31 cellular contexts compared by ENCODE assay signal in the genomic region with DNA sequence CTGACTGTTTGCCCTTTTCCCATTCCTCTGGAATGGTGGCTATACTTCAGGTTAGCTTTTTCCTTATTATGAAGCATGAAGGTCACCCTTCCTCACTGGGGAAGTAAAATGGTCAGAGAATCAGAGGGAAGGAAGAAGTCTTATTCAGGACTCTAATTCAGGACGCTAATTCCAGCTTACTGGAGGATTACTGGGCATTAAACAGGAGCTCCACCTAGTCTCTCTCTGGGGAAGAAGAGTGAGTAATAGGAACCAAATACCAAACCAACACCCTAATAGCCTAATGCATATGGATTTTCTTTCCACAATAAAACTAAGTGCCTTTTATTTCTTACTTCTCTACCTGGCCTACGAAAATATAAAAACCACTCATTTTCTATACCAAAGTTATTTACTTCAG. TPM values are rescaled to one million over a fixed set of nuclear protein-coding genes. Genes with fewer than 3 reads are reported as not detected.
"Had no signal": no experiment of that assay in that cellular context is flagged by ENCODE, and none has a peak within 500 bp of the region (broad histone marks: within the 10 kb centered on the region; RNA-seq: fewer than 3 reads in every experiment).

No MANE protein-coding gene starts in this region.

- ATAC-seq: activated CD4-positive, alpha-beta T cell treated with anti-CD3 and anti-CD28 coated beads for 36 hours; activated CD8-positive, alpha-beta T cell treated with anti-CD3 and anti-CD28 coated beads, Interleukin-2, amount 10 ng/mL, durations not matched to agents 7 days and 5 days; Right ventricle myocardium inferior had no signal

- H3K4me3 Mint-ChIP-seq: activated CD4-positive, alpha-beta T cell treated with anti-CD3 and anti-CD28 coated beads for 36 hours; activated CD4-positive, alpha-beta T cell treated with anti-CD3 and anti-CD28 coated beads, Interleukin-2, amount 10 ng/mL, durations not matched to agents 7 days and 5 days; activated CD8-positive, alpha-beta T cell treated with anti-CD3 and anti-CD28 coated beads, Interleukin-2, amount 10 ng/mL, durations not matched to agents 7 days and 5 days; activated naive CD4-positive, alpha-beta T cell treated with anti-CD3 and anti-CD28 coated beads, Interleukin-2, amount 50 U/mL, for 24 hours; activated naive CD8-positive, alpha-beta T cell treated with anti-CD3 and anti-CD28 coated beads, Interleukin-2, amount 10 ng/mL, durations not matched to agents 7 days and 5 days; activated T-cell treated with anti-CD3 and anti-CD28 coated beads, Interleukin-2, amount 50 U/mL, for 24 hours had no signal

- DNase-seq: activated CD4-positive, alpha-beta T cell treated with anti-CD3 and anti-CD28 coated beads for 36 hours; activated CD4-positive, alpha-beta T cell treated with anti-CD3 and anti-CD28 coated beads, Interleukin-2, amount 10 ng/mL, durations not matched to agents 7 days and 5 days; activated CD4-positive, alpha-beta T cell treated with anti-CD3 and anti-CD28 coated beads, Interleukin-2, amount 50 U/mL, for 48 hours; activated CD8-positive, alpha-beta T cell treated with anti-CD3 and anti-CD28 coated beads, Interleukin-2, amount 10 ng/mL, durations not matched to agents 7 days and 5 days; activated gamma-delta T cell; activated naive CD4-positive, alpha-beta T cell treated with Interleukin-2 at 50 U/mL for 16 hours; activated naive CD8-positive, alpha-beta T cell treated with anti-CD3 and anti-CD28 coated beads, Interleukin-2, amount 10 ng/mL, durations not matched to agents 7 days and 5 days; activated T-cell treated with anti-CD3 and anti-CD28 coated beads, Interleukin-2, amount 50 U/mL, for 24 hours; amygdala; NCI-H1105; NCI-H1417 treated with DMSO at 0.1 percent for 48 hours; NCI-H187 treated with DMSO at 0.1 percent for 48 hours; NCI-H2081; NCI-H2171 treated with DMSO at 0.1 percent for 48 hours; NCI-H2227 treated with DMSO at 0.1 percent for 48 hours; NCI-H446; NCI-H510A treated with DMSO at 0.1 percent for 48 hours; NCI-H526 treated with DMSO at 0.1 percent for 48 hours; NCI-H774; Peyer's patch; RPMI8226; SIG-M5; SW 1271; T-helper 1 cell; T-helper 2 cell; T-helper 9 cell had no signal

- H3K27me3 Mint-ChIP-seq: activated CD4-positive, alpha-beta T cell treated with anti-CD3 and anti-CD28 coated beads, Interleukin-2, amount 10 ng/mL, durations not matched to agents 7 days and 5 days; activated naive CD4-positive, alpha-beta T cell treated with anti-CD3 and anti-CD28 coated beads, Interleukin-2, amount 50 U/mL, for 24 hours; activated naive CD8-positive, alpha-beta T cell treated with anti-CD3 and anti-CD28 coated beads, Interleukin-2, amount 10 ng/mL, durations not matched to agents 7 days and 5 days; activated T-cell treated with anti-CD3 and anti-CD28 coated beads, Interleukin-2, amount 50 U/mL, for 24 hours had no signal

- H3K36me3 Mint-ChIP-seq: activated naive CD4-positive, alpha-beta T cell treated with anti-CD3 and anti-CD28 coated beads, Interleukin-2, amount 50 U/mL, for 24 hours; activated naive CD8-positive, alpha-beta T cell treated with anti-CD3 and anti-CD28 coated beads, Interleukin-2, amount 10 ng/mL, durations not matched to agents 7 days and 5 days had no signal

- H3K27ac Mint-ChIP-seq: activated CD4-positive, alpha-beta T cell treated with anti-CD3 and anti-CD28 coated beads for 36 hours; activated CD4-positive, alpha-beta T cell treated with anti-CD3 and anti-CD28 coated beads, Interleukin-2, amount 10 ng/mL, durations not matched to agents 7 days and 5 days; activated CD8-positive, alpha-beta T cell treated with anti-CD3 and anti-CD28 coated beads, Interleukin-2, amount 10 ng/mL, durations not matched to agents 7 days and 5 days; activated naive CD4-positive, alpha-beta T cell treated with anti-CD3 and anti-CD28 coated beads, Interleukin-2, amount 50 U/mL, for 24 hours; activated naive CD8-positive, alpha-beta T cell treated with anti-CD3 and anti-CD28 coated beads, Interleukin-2, amount 10 ng/mL, durations not matched to agents 7 days and 5 days; activated T-cell treated with anti-CD3 and anti-CD28 coated beads, Interleukin-2, amount 50 U/mL, for 24 hours; activated T-helper 2 cell treated with anti-CD3 and anti-CD28 coated beads, Interferon-gamma antibody, Interleukin-2, Interleukin-4, amounts not matched to agents 10 μg/mL and 5 μg/mL and 100 μg/mL, durations not matched to agents 14 hours and 24 hours and 36 hours had no signal

- H3K9me3 Mint-ChIP-seq: activated CD4-positive, alpha-beta T cell treated with anti-CD3 and anti-CD28 coated beads, Interleukin-2, amount 10 ng/mL, durations not matched to agents 7 days and 5 days; activated naive CD8-positive, alpha-beta T cell treated with anti-CD3 and anti-CD28 coated beads, Interleukin-2, amount 10 ng/mL, durations not matched to agents 7 days and 5 days; activated T-cell treated with anti-CD3 and anti-CD28 coated beads, Interleukin-2, amount 50 U/mL, for 24 hours; activated T-helper 2 cell treated with anti-CD3 and anti-CD28 coated beads, Interferon-gamma antibody, Interleukin-2, Interleukin-4, amounts not matched to agents 10 μg/mL and 5 μg/mL and 100 μg/mL, durations not matched to agents 14 hours and 24 hours and 36 hours had no signal

- H3K4me1 Mint-ChIP-seq: activated CD4-positive, alpha-beta T cell treated with anti-CD3 and anti-CD28 coated beads for 36 hours; activated CD4-positive, alpha-beta T cell treated with anti-CD3 and anti-CD28 coated beads, Interleukin-2, amount 10 ng/mL, durations not matched to agents 7 days and 5 days; activated naive CD4-positive, alpha-beta T cell treated with anti-CD3 and anti-CD28 coated beads, Interleukin-2, amount 50 U/mL, for 24 hours; activated naive CD8-positive, alpha-beta T cell treated with anti-CD3 and anti-CD28 coated beads, Interleukin-2, amount 10 ng/mL, durations not matched to agents 7 days and 5 days had no signal

- H3K4me3 ChIP-seq: ascending aorta, Peyer's patch had no signal

- H3K27ac ChIP-seq: ascending aorta, Peyer's patch had no signal

RNA-seq across cellular contexts. Expression of a gene that starts 10.1 kb away (rescaled TPM):
- polyA plus RNA-seq: adipose tissue had no signal
